Comparison of ENCODE assay signal across 22 cellular contexts in genomic region chr14:55383039-55383438, GRCh38. TPM values are rescaled to one million over a fixed set of nuclear protein-coding genes. Genes with fewer than 3 reads are reported as not detected.
DNase-seq lines count a peak whose midpoint lies in the region; ATAC-seq and TF ChIP-seq lines count a peak whose summit lies in the region.
"Had no signal": no experiment of that assay in that cellular context is flagged by ENCODE, and none has a peak within 500 bp of the region (broad histone marks: within the 10 kb centered on the region; RNA-seq: fewer than 3 reads in every experiment).

No MANE protein-coding gene starts in this region.

- H3K9me2 ChIP-seq in hepatocyte (replicated peaks; ENCODE audit: insufficient read depth) = no peaks in the 10 kb centered on the region

- 80% methylated on average over 9 of the region's 9 CpGs for WGBS in mammary epithelial cell (ENCODE audit: low coverage, missing lambda C conversion rate)
- 86% methylated on average over 9 of the region's 9 CpGs for WGBS in hepatocyte (ENCODE audit: low lambda C conversion rate, missing lambda C conversion rate)

- peaks cover 6% of the 10 kb centered on the region for H3K4me1 Mint-ChIP-seq in MCF 10A (ENCODE audit: insufficient read depth, unreplicated experiment)
- H3K4me1 Mint-ChIP-seq in CD4-positive, alpha-beta T cell (ENCODE audit: low read depth) = peaks cover 17% of the 10 kb centered on the region
- H3K4me1 Mint-ChIP-seq: WTC11 had no signal

- H3K27ac Mint-ChIP-seq in MCF 10A (ENCODE audit: low read depth, unreplicated experiment) = no peak overlapping the region
- H3K27ac Mint-ChIP-seq in CD4-positive, alpha-beta T cell = no peak overlapping the region
- H3K27ac Mint-ChIP-seq: natural killer cell treated with Interleukin-12 subunit alpha and Interleukin-12 subunit beta and Interleukin-15 and Interleukin-18, amount 100 ng/mL, for 72 hours; WTC11 had no signal

- H2AFZ ChIP-seq in mammary epithelial cell (ENCODE audit: low read depth, low read length) (no peak overlapping the region), hepatocyte (no peak overlapping the region)

- CTCF ChIA-PET in MCF 10A (lab: Yijun Ruan, JAX) = interaction anchor here (1.7 kb wide), 1 partner anchor 27 kb away, joined by 3 read pairs; no protein-coding TSS in a partner anchor
- CTCF ChIA-PET in mammary epithelial cell (lab: Charles Lee; ENCODE audit: low non-redundant PET) = no interaction called here
- CTCF ChIA-PET in CD4-positive, alpha-beta T cell (lab: Charles Lee) = no interaction called here

- DNase-seq in MCF 10A (ENCODE audit: unreplicated experiment) (peak; percentile 10), mammary epithelial cell (no peak), brain microvascular endothelial cell (peak; percentile 38), hepatocyte (ENCODE audit: low spot score) (no peak), vagina (ENCODE audit: extremely low spot score in 2 of 2) (no peak), occipital lobe (lab: John Stamatoyannopoulos, UW) (no peak)
- DNase-seq in CD4-positive, alpha-beta T cell = no peak
- DNase-seq: activated naive CD4-positive, alpha-beta T cell; CD8-positive, alpha-beta memory T cell; GDM1; hippocampal formation; left colon; NCI-H187; NCI-H510A treated with DMSO at 0.1 percent for 48 hours; retina; T-helper 1 cell had no signal

- H3K27me3 Mint-ChIP-seq in MCF 10A (ENCODE audit: insufficient read depth, unreplicated experiment) = no peaks in the 10 kb centered on the region
- H3K27me3 Mint-ChIP-seq in CD4-positive, alpha-beta T cell = no peaks in the 10 kb centered on the region
- H3K27me3 Mint-ChIP-seq: CD8-positive, alpha-beta memory T cell; natural killer cell treated with Interleukin-12 subunit alpha and Interleukin-12 subunit beta and Interleukin-15 and Interleukin-18, amount 100 ng/mL, for 72 hours had no signal

- H3K4me3 ChIP-seq in mammary epithelial cell (replicated peaks in 1 of 3; ENCODE audit: insufficient read depth in 1 of 3, low read depth in 2 of 3, low read length in 3 of 3) (no peak overlapping the region), brain microvascular endothelial cell (ENCODE audit: low read depth, low read length) (no peak overlapping the region), hepatocyte (no peak overlapping the region), vagina (no peak overlapping the region)
- H3K4me3 ChIP-seq: tibial nerve had no signal

- H3K27ac ChIP-seq in mammary epithelial cell (ENCODE audit: insufficient read depth, low read depth, low read length) (no peak overlapping the region), brain microvascular endothelial cell (no peak overlapping the region), hepatocyte (peak overlapping the region; percentile 95), vagina (peak overlapping the region; percentile 36)
- H3K27ac ChIP-seq in CD4-positive, alpha-beta T cell (ENCODE audit: low read depth, low read length) = no peak overlapping the region
- H3K27ac ChIP-seq: epithelial cell of prostate, tibial nerve had no signal

- ATAC-seq in CD4-positive, alpha-beta T cell (ENCODE audit: poor library complexity) = no peak
- no peak for ATAC-seq in GM18909 (IDR thresholded peaks at IDR 0.05; ENCODE audit: poor library complexity, unreplicated experiment)
- ATAC-seq: left colon; natural killer cell treated with Interleukin-12 subunit alpha and Interleukin-12 subunit beta and Interleukin-15 and Interleukin-18, amount 100 ng/mL, for 72 hours; WTC11 had no signal

- no peaks in the 10 kb centered on the region for H3K9me3 Mint-ChIP-seq in MCF 10A (ENCODE audit: unreplicated experiment)
- no peaks in the 10 kb centered on the region for H3K9me3 Mint-ChIP-seq in CD4-positive, alpha-beta T cell
- H3K9me3 Mint-ChIP-seq: CD8-positive, alpha-beta memory T cell; WTC11 had no signal

- H3K79me2 ChIP-seq in mammary epithelial cell (ENCODE audit: insufficient read depth, low read length) (no peaks in the 10 kb centered on the region), hepatocyte (no peaks in the 10 kb centered on the region)

- no peak for TF ChIP-seq CTCF in MCF 10A (IDR thresholded peaks at IDR 0.05; ENCODE audit: unreplicated experiment)
- TF ChIP-seq CTCF in mammary epithelial cell (conservative IDR thresholded peaks at IDR 0.05 in 1 of 2, IDR thresholded peaks at IDR 0.05 in 1 of 2; ENCODE audit: extremely low read depth in 1 of 2, insufficient read depth in 1 of 2, low read depth in 1 of 2, low read length in 2 of 2) = no peak
- no peak for TF ChIP-seq CTCF in brain microvascular endothelial cell (IDR thresholded peaks at IDR 0.05; ENCODE audit: low read depth, low read length, missing control alignments)
- TF ChIP-seq CTCF in hepatocyte (IDR thresholded peaks at IDR 0.05; ENCODE audit: poor library complexity) = no peak
- no peak for TF ChIP-seq CTCF in vagina (IDR thresholded peaks at IDR 0.05)
- no peak for TF ChIP-seq CTCF in CD4-positive, alpha-beta T cell (IDR thresholded peaks at IDR 0.05)

- no peaks in the 10 kb centered on the region for H3K27me3 ChIP-seq in mammary epithelial cell (ENCODE audit: insufficient read depth, low read length)
- H3K27me3 ChIP-seq in brain microvascular endothelial cell (replicated peaks) = no peaks in the 10 kb centered on the region
- H3K27me3 ChIP-seq in hepatocyte = no peaks in the 10 kb centered on the region
- H3K27me3 ChIP-seq in vagina = no peaks in the 10 kb centered on the region
- no peaks in the 10 kb centered on the region for H3K27me3 ChIP-seq in CD4-positive, alpha-beta T cell (ENCODE audit: control insufficient read depth, insufficient read depth, low read length)
- H3K27me3 ChIP-seq: tibial nerve had no signal

- no peak overlapping the region for H3K4me2 ChIP-seq in mammary epithelial cell (ENCODE audit: insufficient read depth, low read depth, low read length)
- no peak overlapping the region for H3K4me2 ChIP-seq in hepatocyte

- H3K36me3 Mint-ChIP-seq in MCF 10A (ENCODE audit: insufficient read depth, unreplicated experiment) = peaks cover 67% of the 10 kb centered on the region
- peaks cover 87% of the 10 kb centered on the region for H3K36me3 Mint-ChIP-seq in CD4-positive, alpha-beta T cell (ENCODE audit: low read depth)

- intact Hi-C loops in MCF 10A (cut with micrococcal nuclease) = no loop called here
- intact Hi-C loops in mammary epithelial cell (cut with micrococcal nuclease) = no loop called here
- intact Hi-C loops in vagina (cut with DNase I) = no loop called here
- intact Hi-C loops in CD4-positive, alpha-beta T cell (cut with DNase I, micrococcal nuclease) = no loop called here

- no peak for TF ChIP-seq POLR2A in vagina (IDR thresholded peaks at IDR 0.05)

- no peaks in the 10 kb centered on the region for H3K9me3 ChIP-seq in mammary epithelial cell (replicated peaks; ENCODE audit: insufficient read depth, low read length)
- no peaks in the 10 kb centered on the region for H3K9me3 ChIP-seq in hepatocyte (ENCODE audit: low read depth)
- H3K9me3 ChIP-seq in vagina = no peaks in the 10 kb centered on the region
- no peaks in the 10 kb centered on the region for H3K9me3 ChIP-seq in CD4-positive, alpha-beta T cell (ENCODE audit: control insufficient read depth, low read length)
- H3K9me3 ChIP-seq: tibial nerve had no signal

- in situ Hi-C loops in mammary epithelial cell (cut with MboI; ENCODE audit: low sequenced_read_pairs in 2 of 2) = no loop called here
- in situ Hi-C loops in brain microvascular endothelial cell (cut with HindIII; ENCODE audit: low pct_ligation_motif_present, low sequenced_read_pairs) = no loop called here

- BruUV-seq in MCF 10A (replicated peaks; lab: Mats Ljungman, UMichigan) (no TSS peak), mammary epithelial cell (replicated peaks; lab: Mats Ljungman, UMichigan) (no TSS peak)

- H4K20me1 ChIP-seq in mammary epithelial cell (ENCODE audit: insufficient read depth, low read length) (no peaks in the 10 kb centered on the region), hepatocyte (ENCODE audit: insufficient read depth, poor library complexity, severe bottlenecking) (no peaks in the 10 kb centered on the region)

- POLR2A ChIA-PET in MCF 10A (lab: Yijun Ruan, JAX) = interaction anchor here (1.2 kb wide), 1 partner anchor 8 kb away, joined by 4 read pairs; no protein-coding TSS in a partner anchor
- POLR2A ChIA-PET in CD4-positive, alpha-beta T cell (lab: Charles Lee) = no interaction called here

- H3K4me3 Mint-ChIP-seq in MCF 10A (ENCODE audit: unreplicated experiment) = no peak overlapping the region
- no peak overlapping the region for H3K4me3 Mint-ChIP-seq in CD4-positive, alpha-beta T cell
- H3K4me3 Mint-ChIP-seq: CD8-positive, alpha-beta memory T cell; natural killer cell treated with Interleukin-12 subunit alpha and Interleukin-12 subunit beta and Interleukin-15 and Interleukin-18, amount 100 ng/mL, for 72 hours; WTC11 had no signal

- no peak overlapping the region for H3K9ac ChIP-seq in mammary epithelial cell (ENCODE audit: insufficient read depth, low read length)

- dilution Hi-C loops in mammary epithelial cell (cut with HindIII; ENCODE audit: low sequenced_read_pairs) = no loop called here

- H3K36me3 ChIP-seq in mammary epithelial cell (ENCODE audit: insufficient read depth, low read length) (no peaks in the 10 kb centered on the region), brain microvascular endothelial cell (replicated peaks) (peaks cover 6% of the 10 kb centered on the region), hepatocyte (replicated peaks; ENCODE audit: insufficient read depth, low read depth) (no peaks in the 10 kb centered on the region), vagina (peaks cover 0 to 54% of the 10 kb centered on the region in 2 donors)

- no peaks in the 10 kb centered on the region for H3K4me1 ChIP-seq in mammary epithelial cell (ENCODE audit: insufficient read depth, low read length)
- no peaks in the 10 kb centered on the region for H3K4me1 ChIP-seq in hepatocyte (ENCODE audit: insufficient read depth)
- H3K4me1 ChIP-seq in vagina = peaks cover 12% of the 10 kb centered on the region
- H3K4me1 ChIP-seq: tibial nerve had no signal

RNA-seq across cellular contexts. Expression of gene ATG14, which starts 28.6 kb away (rescaled TPM):
- total RNA-seq in MCF 10A (2022) (6.5 and 6.6 TPM in 2 replicates), mammary epithelial cell (10 to 100 TPM in 1 of 2 donors, 1 to 10 TPM in 1; 5.6 to 11.2 TPM), hepatocyte (15.1 and 16.6 TPM in 2 replicates), vagina (11.5 TPM), occipital lobe (22.6 TPM)
- polyA plus RNA-seq in mammary epithelial cell (2.4 TPM), hepatocyte (3.3 and 4.5 TPM in 2 replicates)
- 6.0 TPM for polyA minus RNA-seq in mammary epithelial cell
- total RNA-seq in CD4-positive, alpha-beta T cell = 10 to 100 TPM; 19.9 to 20.5 TPM

RNA-seq across cellular contexts. Expression of gene TBPL2, which starts 57.4 kb away (rescaled TPM):
- total RNA-seq in MCF 10A (2022) (not detected in 2 replicates), mammary epithelial cell (not detected), hepatocyte (0.27 TPM in 1 of 2 replicates, not detected in the other), vagina (not detected), occipital lobe (not detected)
- polyA plus RNA-seq in mammary epithelial cell (not detected), hepatocyte (0.23 and 0.27 TPM in 2 replicates)
- not detected for polyA minus RNA-seq in mammary epithelial cell
- total RNA-seq in CD4-positive, alpha-beta T cell = not detected
- total RNA-seq: CD8-positive, alpha-beta memory T cell; cerebellum; left colon; natural killer cell treated with Interleukin-12 subunit alpha and Interleukin-12 subunit beta and Interleukin-15 and Interleukin-18, amount 100 ng/mL, for 72 hours; WTC11 had no signal
- polyA plus RNA-seq: CD8-positive, alpha-beta memory T cell had no signal

Comparison
In these comparisons a context has a peak if more than half of its experiments do, and no peak if none do; other contexts are left out.
1. DNase-seq: peak in MCF 10A (single experiment) and brain microvascular endothelial cell (single experiment); none in mammary epithelial cell (single experiment), hepatocyte (single experiment), vagina (0 of 2), CD4-positive, alpha-beta T cell (0 of 10) and occipital lobe (single experiment).
2. H3K27ac ChIP-seq: peak in hepatocyte (single experiment) and vagina (single experiment); none in mammary epithelial cell (single experiment), brain microvascular endothelial cell (single experiment) and CD4-positive, alpha-beta T cell (single experiment).